In genomic region chr3:30972449-30972848, GRCh38 we compare ENCODE assay signal across 25 cellular contexts.
"Had no signal": no experiment of that assay in that cellular context is flagged by ENCODE, and none has a peak within 500 bp of the region (broad histone marks: within the 10 kb centered on the region; RNA-seq: fewer than 3 reads in every experiment).

No MANE protein-coding gene starts in this region.

- DNase-seq: stimulated activated CD4-positive, alpha-beta T cell treated with anti-CD3 and anti-CD28 coated beads, Interleukin-4, amount 100 ng/mL, for 1 hour; stimulated activated CD4-positive, alpha-beta T cell treated with anti-CD3 and anti-CD28 coated beads, Interleukin-4, amount 100 ng/mL, for 24 hours; stimulated activated CD4-positive, alpha-beta T cell treated with anti-CD3 and anti-CD28 coated beads, Interleukin-4, amount 100 ng/mL, for 4 hours; stimulated activated CD8-positive, alpha-beta memory T cell treated with anti-CD3 and anti-CD28 coated beads, Interleukin-4, amount 100 ng/mL, for 48 hours; stimulated activated naive B cell treated with anti-CD40 and anti-IgM and Interleukin-4, amounts not matched to agents 10 μg/mL and 1 μg/mL and 100 μg/mL, for 72 hours; stimulated activated naive CD4-positive, alpha-beta T cell; stimulated activated naive CD4-positive, alpha-beta T cell treated with Interleukin-2 at 50 U/mL for 16 hours; stimulated activated naive CD8-positive, alpha-beta T cell treated with anti-CD3 and anti-CD28 coated beads, Interleukin-15, amount 100 ng/mL, for 72 hours; stimulated activated naive CD8-positive, alpha-beta T cell treated with anti-CD3 and anti-CD28 coated beads, Interleukin-15, Interleukin-2, amounts not matched to agents 100 U/mL and 50 U/mL, for 24 hours; stomach; substantia nigra; testis; thyroid gland; tibial artery; transverse colon; trophoblast cell; upper lobe of left lung; upper lobe of right lung; uterus had no signal

- H3K4me1 ChIP-seq: stomach, suprapubic skin, testis, thyroid gland, tibial artery, tibial nerve, transverse colon, upper lobe of left lung, upper lobe of right lung, uterus, vagina had no signal

- H3K4me3 ChIP-seq: stomach, suprapubic skin, testis, thoracic aorta, thyroid gland, tibial artery, tibial nerve, transverse colon, upper lobe of left lung, upper lobe of right lung, uterus, vagina had no signal

- H3K27me3 ChIP-seq: stomach, suprapubic skin, testis, thyroid gland, tibial artery, tibial nerve, transverse colon, upper lobe of left lung, upper lobe of right lung, uterus, vagina had no signal

- FAIRE-seq: urothelium cell line had no signal

- H3K36me3 ChIP-seq: stomach, suprapubic skin, thoracic aorta, thyroid gland, tibial artery, tibial nerve, transverse colon, upper lobe of left lung, upper lobe of right lung, uterus, vagina had no signal

- H3K27ac ChIP-seq: stomach, suprapubic skin, testis, thoracic aorta, thyroid gland, tibial artery, tibial nerve, transverse colon, upper lobe of left lung, upper lobe of right lung, uterus, vagina had no signal

- ATAC-seq: stimulated activated memory B cell treated with anti-CD40 and anti-IgM and Interleukin-4, amounts not matched to agents 10 μg/mL and 1 μg/mL and 100 μg/mL, for 72 hours; stimulated activated naive B cell treated with anti-CD40 and anti-IgM and Interleukin-4, amounts not matched to agents 10 μg/mL and 1 μg/mL and 100 μg/mL, for 72 hours; stimulated activated naive CD8-positive, alpha-beta T cell treated with anti-CD3 and anti-CD28 coated beads, Interleukin-15, amount 100 ng/mL, for 72 hours; stimulated activated naive CD8-positive, alpha-beta T cell treated with anti-CD3 and anti-CD28 coated beads, Interleukin-15, Interleukin-2, amounts not matched to agents 100 U/mL and 50 U/mL, for 24 hours; upper lobe of right lung had no signal

- H3K9me3 ChIP-seq: stomach, suprapubic skin, testis, thoracic aorta, thyroid gland, tibial artery, tibial nerve, transverse colon, upper lobe of left lung, upper lobe of right lung, uterus, vagina had no signal
